Comparison of ENCODE assay signal across 16 cellular contexts in the genomic region with DNA sequence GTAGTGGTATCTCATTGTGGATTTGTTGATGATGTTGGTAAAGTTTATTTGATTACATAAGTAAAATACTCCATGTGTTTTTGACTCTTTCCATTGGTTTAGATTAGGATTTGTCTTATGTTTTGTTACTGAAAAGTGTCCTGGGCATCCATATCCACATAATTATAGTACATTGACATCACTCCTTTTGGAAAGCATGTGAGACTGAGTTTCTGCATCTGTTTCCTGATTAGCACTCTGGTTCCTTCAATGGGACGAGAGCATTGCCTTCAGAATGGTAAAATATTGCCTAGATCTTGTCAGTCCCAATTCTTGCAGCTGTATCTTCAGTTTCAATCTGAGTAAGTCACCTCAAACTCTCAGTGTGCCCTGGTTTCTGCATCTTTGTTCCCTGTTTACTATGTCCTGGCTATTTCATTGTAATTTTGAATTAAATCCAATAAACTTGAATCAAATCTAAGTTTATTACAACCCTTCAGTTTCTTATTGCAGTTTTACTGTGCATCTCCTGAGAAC.
DNase-seq lines count a peak whose midpoint lies in the region; ATAC-seq lines count a peak whose summit lies in the region.
"Had no signal": no experiment of that assay in that cellular context is flagged by ENCODE, and none has a peak within 500 bp of the region (broad histone marks: within the 10 kb centered on the region; RNA-seq: fewer than 3 reads in every experiment).

No MANE protein-coding gene starts in this region.

- DNase-seq in NCI-H128 (lab: John Stamatoyannopoulos, UW; ENCODE audit: unreplicated experiment) (no peak), cerebellum (ENCODE audit: low spot score) (no peak), EL (no peak)
- DNase-seq in stimulated activated CD4-positive, alpha-beta T cell treated with anti-CD3 and anti-CD28 coated beads, Interleukin-2, amount 100 ng/mL, for 24 hours = no peak
- DNase-seq: activated CD8-positive, alpha-beta memory T cell treated with anti-CD3 and anti-CD28 coated beads, Interleukin-2, amount 10 ng/mL, durations not matched to agents 7 days and 5 days; activated naive CD8-positive, alpha-beta T cell treated with anti-CD3 and anti-CD28 coated beads, Interleukin-2, amount 50 U/mL, for 24 hours; DMS79; esophagus squamous epithelium; mesenchymal stem cell; NCI-H2227 treated with DMSO at 0.1 percent for 48 hours; stimulated activated naive CD8-positive, alpha-beta T cell treated with anti-CD3 and anti-CD28 coated beads, Interleukin-15, Interleukin-2, amounts not matched to agents 100 U/mL and 50 U/mL, for 24 hours; T-helper 9 cell had no signal

- peak; percentile 97 for ATAC-seq in GM18508 (IDR thresholded peaks at IDR 0.05; ENCODE audit: insufficient read depth, unreplicated experiment)
- ATAC-seq in GM19463 (IDR thresholded peaks at IDR 0.05; ENCODE audit: unreplicated experiment) = peak; percentile 90
- peak; percentile 82 for ATAC-seq in HG02798 (IDR thresholded peaks at IDR 0.05; ENCODE audit: poor library complexity, unreplicated experiment)
- ATAC-seq in HG03432 (IDR thresholded peaks at IDR 0.05; ENCODE audit: unreplicated experiment) = peak; percentile 92
- ATAC-seq: activated CD8-positive, alpha-beta memory T cell treated with anti-CD3 and anti-CD28 coated beads, Interleukin-2, amount 10 ng/mL, durations not matched to agents 7 days and 5 days; activated naive CD8-positive, alpha-beta T cell treated with anti-CD3 and anti-CD28 coated beads, Interleukin-2, amount 50 U/mL, for 24 hours; stimulated activated naive CD8-positive, alpha-beta T cell treated with anti-CD3 and anti-CD28 coated beads, Interleukin-15, Interleukin-2, amounts not matched to agents 100 U/mL and 50 U/mL, for 24 hours had no signal
